ENCODE assay signal across 15 cellular contexts in genomic region chr20:45049438-45049837, GRCh38. TPM values are rescaled to one million over a fixed set of nuclear protein-coding genes. Genes with fewer than 3 reads are reported as not detected.
A peak's percentile ranks its signal among the peaks of the same experiment; 100 is the strongest.
DNase-seq lines count a peak whose midpoint lies in the region; ATAC-seq, FAIRE-seq and TF ChIP-seq lines count a peak whose summit lies in the region.
"Had no signal": no experiment of that assay in that cellular context is flagged by ENCODE, and none has a peak within 500 bp of the region (broad histone marks: within the 10 kb centered on the region; RNA-seq: fewer than 3 reads in every experiment).

No MANE protein-coding gene starts in this region.

- H3K9me2 ChIP-seq in SU-DHL-6 (replicated peaks; ENCODE audit: insufficient read depth, low read length), result no peaks in the 10 kb centered on the region

- H3K36me3 ChIP-seq in SU-DHL-6 (ENCODE audit: low read length), result 0 out of 2 replicates have a peak, but pooled peaks cover 7% of the 10 kb centered on the region
- H3K36me3 ChIP-seq: cardiac muscle cell had no signal

- no peaks in the 10 kb centered on the region for H3K9me3 ChIP-seq in SU-DHL-6 (ENCODE audit: insufficient read depth, low read length)
- H3K9me3 ChIP-seq: lower lobe of right lung, Peyer's patch had no signal

- intact Hi-C loops in dorsolateral prefrontal cortex (cut with DNase I), result loop anchor here (10.0 kb wide), 2 partner anchors 85 to 245 kb away; partner anchors contain the start of genes STK4 (in 1 of the 2) and TOMM34 (in 1 of the 2)
- intact Hi-C loops in left colon (cut with DNase I, micrococcal nuclease), result loop anchor here (10.0 kb wide), 2 partner anchors 45 to 245 kb away; no protein-coding TSS in a partner anchor

- H3K79me2 ChIP-seq in SU-DHL-6 (ENCODE audit: insufficient read depth, low read length), result peaks cover 60% of the 10 kb centered on the region

- peaks cover 82% of the 10 kb centered on the region for H3F3A ChIP-seq in SU-DHL-6 (ENCODE audit: insufficient read depth)

- peaks cover 72% of the 10 kb centered on the region for H3K4me1 Mint-ChIP-seq in activated T-cell treated with anti-CD3 and anti-CD28 coated beads, Interleukin-2, amount 50 U/mL, for 4 hours (ENCODE audit: low read depth)
- peaks cover 57% of the 10 kb centered on the region for H3K4me1 Mint-ChIP-seq in stimulated activated memory B cell treated with anti-CD40 and anti-IgM and Interleukin-4, amounts not matched to agents 10 μg/mL and 1 μg/mL and 100 μg/mL, for 72 hours

- no peak for FAIRE-seq in GM12892 (lab: Jason Lieb, UNC)

- peak overlapping the region; percentile 54 for H3K9ac ChIP-seq in SU-DHL-6 (ENCODE audit: low read length)
- H3K9ac ChIP-seq: parathyroid adenoma had no signal

- no peak for ATAC-seq in activated T-cell treated with anti-CD3 and anti-CD28 coated beads, Interleukin-2, amount 50 U/mL, for 4 hours
- ATAC-seq in stimulated activated memory B cell treated with anti-CD40 and anti-IgM and Interleukin-4, amounts not matched to agents 10 μg/mL and 1 μg/mL and 100 μg/mL, for 72 hours, result no peak
- ATAC-seq in left colon, result no peak
- ATAC-seq: esophagus mucosa, lower lobe of right lung had no signal

- H3K27ac ChIP-seq in SU-DHL-6 (ENCODE audit: low read depth, low read length), result peak overlapping the region; percentile 96
- H3K27ac ChIP-seq in dorsolateral prefrontal cortex, result peak overlapping the region; percentile 66 to 96 (median 89)
- H3K27ac ChIP-seq: cardiac muscle cell, lower lobe of right lung, parathyroid adenoma had no signal

- H3K27me3 ChIP-seq in SU-DHL-6 (ENCODE audit: low read length) (no peaks in the 10 kb centered on the region), dorsolateral prefrontal cortex (no peaks in the 10 kb centered on the region)
- H3K27me3 ChIP-seq: cardiac muscle cell, Peyer's patch had no signal

- peak overlapping the region; percentile 86 for H3K4me2 ChIP-seq in SU-DHL-6 (ENCODE audit: low read depth, low read length, poor library complexity, severe bottlenecking)

- no peaks in the 10 kb centered on the region for H3K27me3 Mint-ChIP-seq in activated T-cell treated with anti-CD3 and anti-CD28 coated beads, Interleukin-2, amount 50 U/mL, for 4 hours (ENCODE audit: low read depth)
- H3K27me3 Mint-ChIP-seq in stimulated activated memory B cell treated with anti-CD40 and anti-IgM and Interleukin-4, amounts not matched to agents 10 μg/mL and 1 μg/mL and 100 μg/mL, for 72 hours, result no peaks in the 10 kb centered on the region

- peak overlapping the region; percentile 73 for H3K27ac Mint-ChIP-seq in stimulated activated memory B cell treated with anti-CD40 and anti-IgM and Interleukin-4, amounts not matched to agents 10 μg/mL and 1 μg/mL and 100 μg/mL, for 72 hours

- peaks cover 15% of the 10 kb centered on the region for H3K36me3 Mint-ChIP-seq in activated T-cell treated with anti-CD3 and anti-CD28 coated beads, Interleukin-2, amount 50 U/mL, for 4 hours (ENCODE audit: insufficient read depth)
- H3K36me3 Mint-ChIP-seq in stimulated activated memory B cell treated with anti-CD40 and anti-IgM and Interleukin-4, amounts not matched to agents 10 μg/mL and 1 μg/mL and 100 μg/mL, for 72 hours, result peaks cover 45% of the 10 kb centered on the region

- peak overlapping the region; percentile 41 for H3K4me3 ChIP-seq in SU-DHL-6 (ENCODE audit: insufficient read depth, low read length, poor library complexity, severe bottlenecking)
- H3K4me3 ChIP-seq in dorsolateral prefrontal cortex, result peak overlapping the region in 23 of 59 donors; percentile 1 to 48 (median 13)
- H3K4me3 ChIP-seq: cardiac muscle cell, lower lobe of right lung, Peyer's patch had no signal

- H3K4me3 Mint-ChIP-seq in activated T-cell treated with anti-CD3 and anti-CD28 coated beads, Interleukin-2, amount 50 U/mL, for 4 hours, result peak overlapping the region; percentile 2
- no peak overlapping the region for H3K4me3 Mint-ChIP-seq in stimulated activated memory B cell treated with anti-CD40 and anti-IgM and Interleukin-4, amounts not matched to agents 10 μg/mL and 1 μg/mL and 100 μg/mL, for 72 hours

- TF ChIP-seq POLR2A in GM12892 (IDR thresholded peaks at IDR 0.05; ENCODE audit: low read depth, low read length), result no peak

- no peaks in the 10 kb centered on the region for H4K20me1 ChIP-seq in SU-DHL-6 (ENCODE audit: low read depth, low read length)

- no peak for DNase-seq in activated T-cell treated with anti-CD3 and anti-CD28 coated beads, Interleukin-2, amount 50 U/mL, for 4 hours
- DNase-seq in activated T-cell treated with anti-CD3 and anti-CD28 coated beads, Interleukin-2, amount 50 U/mL, for 48 hours, result no peak
- no peak for DNase-seq in dorsolateral prefrontal cortex
- no peak for DNase-seq in GM12892 (ENCODE audit: insufficient read length)
- no peak for DNase-seq in left colon
- DNase-seq in GOT3 (lab: John Stamatoyannopoulos, UW), result no peak
- DNase-seq: lower lobe of right lung, NCI-H1048, Peyer's patch had no signal

- H2AFZ ChIP-seq in SU-DHL-6 (ENCODE audit: low read depth, low read length, severe bottlenecking), result no peak overlapping the region
- H2AFZ ChIP-seq: parathyroid adenoma had no signal

- no peak for TF ChIP-seq CTCF in SU-DHL-6 (IDR thresholded peaks at IDR 0.05; ENCODE audit: insufficient read depth, low read length, poor library complexity, severe bottlenecking)
- no peak for TF ChIP-seq CTCF in dorsolateral prefrontal cortex (IDR thresholded peaks at IDR 0.05 in 54 of 56, conservative IDR thresholded peaks at IDR 0.05 in 2 of 56; ENCODE audit: low read depth in 1 of 56, partially characterized antibody in 56 of 56)

- H3K9me3 Mint-ChIP-seq in activated T-cell treated with anti-CD3 and anti-CD28 coated beads, Interleukin-2, amount 50 U/mL, for 4 hours, result no peaks in the 10 kb centered on the region
- H3K9me3 Mint-ChIP-seq in stimulated activated memory B cell treated with anti-CD40 and anti-IgM and Interleukin-4, amounts not matched to agents 10 μg/mL and 1 μg/mL and 100 μg/mL, for 72 hours, result no peaks in the 10 kb centered on the region

RNA-seq across cellular contexts. Expression of gene KCNS1, which starts 51.5 kb away (rescaled TPM):
- total RNA-seq in activated T-cell treated with anti-CD3 and anti-CD28 coated beads, Interleukin-2, amount 50 U/mL, for 4 hours, result under 1 TPM; 0.13 to 0.37 (median 0.16) TPM
- 100 to 1,000 TPM in 6 of 120 experiments, 10 to 100 TPM in 114; 14.6 to 125 (median 65.5) TPM for total RNA-seq in dorsolateral prefrontal cortex
- polyA plus RNA-seq in GM12892 (2012; ENCODE audit: missing spikeins), result 0.13 TPM
- total RNA-seq in left colon, result under 1 TPM in 1 of 2 donors, not detected in 1; 0.27 TPM
- total RNA-seq: cardiac muscle cell, HT-29 had no signal
- polyA plus RNA-seq: cardiac muscle cell had no signal

Comparison
In these comparisons a context has a peak if more than half of its experiments do, and no peak if none do; other contexts are left out.
1. RNA of gene KCNS1, which starts 51.5 kb away (total RNA-seq): 14.6 to 125 TPM in dorsolateral prefrontal cortex; 0.27 TPM in left colon and 0.13 to 0.37 TPM in activated T-cell treated with anti-CD3 and anti-CD28 coated beads, Interleukin-2, amount 50 U/mL, for 4 hours; every median in the first group is over 10 times any median in the second.